ENCODE assay signal across 1 cellular context in the genomic region with DNA sequence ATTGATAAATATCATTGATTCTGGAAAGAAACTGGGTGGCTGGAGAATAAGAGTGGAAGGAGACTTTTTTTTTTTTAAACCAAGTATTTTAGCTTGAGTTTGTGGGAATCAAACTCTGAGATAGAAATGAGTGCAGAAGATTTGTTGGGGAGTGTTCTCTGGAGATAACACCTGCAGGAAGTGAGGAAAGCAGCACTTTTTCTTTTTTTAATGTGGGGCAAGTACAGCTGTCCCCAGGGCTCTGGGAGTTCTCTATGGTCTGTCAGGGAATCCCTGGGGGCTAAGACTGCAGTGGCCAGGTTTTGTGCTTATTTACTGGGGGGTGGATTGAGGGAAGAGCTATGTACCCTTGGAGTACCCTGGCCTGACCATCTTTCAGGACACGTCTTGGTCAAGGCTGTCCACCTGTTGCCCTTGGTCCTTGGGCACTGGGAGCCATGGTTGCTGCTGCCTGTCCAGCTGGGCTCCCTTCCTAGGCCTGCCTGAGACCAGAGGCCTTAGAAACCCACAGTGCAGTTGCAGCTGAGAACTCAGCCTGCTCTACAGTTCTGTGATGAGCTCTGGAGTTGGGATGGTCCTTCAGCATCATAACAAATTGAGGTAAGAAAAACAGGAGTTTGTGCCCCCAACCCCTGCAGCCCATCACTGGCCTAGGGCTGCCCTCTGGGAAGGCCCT.
TF ChIP-seq lines count a peak whose summit lies in the region.

No MANE protein-coding gene starts in this region.

TF ChIP-seq in H1, 55 proteins besides CTCF, POLR2A, EP300 and RAD21 (continued from another document):
- TF ChIP-seq, protein P1, sequence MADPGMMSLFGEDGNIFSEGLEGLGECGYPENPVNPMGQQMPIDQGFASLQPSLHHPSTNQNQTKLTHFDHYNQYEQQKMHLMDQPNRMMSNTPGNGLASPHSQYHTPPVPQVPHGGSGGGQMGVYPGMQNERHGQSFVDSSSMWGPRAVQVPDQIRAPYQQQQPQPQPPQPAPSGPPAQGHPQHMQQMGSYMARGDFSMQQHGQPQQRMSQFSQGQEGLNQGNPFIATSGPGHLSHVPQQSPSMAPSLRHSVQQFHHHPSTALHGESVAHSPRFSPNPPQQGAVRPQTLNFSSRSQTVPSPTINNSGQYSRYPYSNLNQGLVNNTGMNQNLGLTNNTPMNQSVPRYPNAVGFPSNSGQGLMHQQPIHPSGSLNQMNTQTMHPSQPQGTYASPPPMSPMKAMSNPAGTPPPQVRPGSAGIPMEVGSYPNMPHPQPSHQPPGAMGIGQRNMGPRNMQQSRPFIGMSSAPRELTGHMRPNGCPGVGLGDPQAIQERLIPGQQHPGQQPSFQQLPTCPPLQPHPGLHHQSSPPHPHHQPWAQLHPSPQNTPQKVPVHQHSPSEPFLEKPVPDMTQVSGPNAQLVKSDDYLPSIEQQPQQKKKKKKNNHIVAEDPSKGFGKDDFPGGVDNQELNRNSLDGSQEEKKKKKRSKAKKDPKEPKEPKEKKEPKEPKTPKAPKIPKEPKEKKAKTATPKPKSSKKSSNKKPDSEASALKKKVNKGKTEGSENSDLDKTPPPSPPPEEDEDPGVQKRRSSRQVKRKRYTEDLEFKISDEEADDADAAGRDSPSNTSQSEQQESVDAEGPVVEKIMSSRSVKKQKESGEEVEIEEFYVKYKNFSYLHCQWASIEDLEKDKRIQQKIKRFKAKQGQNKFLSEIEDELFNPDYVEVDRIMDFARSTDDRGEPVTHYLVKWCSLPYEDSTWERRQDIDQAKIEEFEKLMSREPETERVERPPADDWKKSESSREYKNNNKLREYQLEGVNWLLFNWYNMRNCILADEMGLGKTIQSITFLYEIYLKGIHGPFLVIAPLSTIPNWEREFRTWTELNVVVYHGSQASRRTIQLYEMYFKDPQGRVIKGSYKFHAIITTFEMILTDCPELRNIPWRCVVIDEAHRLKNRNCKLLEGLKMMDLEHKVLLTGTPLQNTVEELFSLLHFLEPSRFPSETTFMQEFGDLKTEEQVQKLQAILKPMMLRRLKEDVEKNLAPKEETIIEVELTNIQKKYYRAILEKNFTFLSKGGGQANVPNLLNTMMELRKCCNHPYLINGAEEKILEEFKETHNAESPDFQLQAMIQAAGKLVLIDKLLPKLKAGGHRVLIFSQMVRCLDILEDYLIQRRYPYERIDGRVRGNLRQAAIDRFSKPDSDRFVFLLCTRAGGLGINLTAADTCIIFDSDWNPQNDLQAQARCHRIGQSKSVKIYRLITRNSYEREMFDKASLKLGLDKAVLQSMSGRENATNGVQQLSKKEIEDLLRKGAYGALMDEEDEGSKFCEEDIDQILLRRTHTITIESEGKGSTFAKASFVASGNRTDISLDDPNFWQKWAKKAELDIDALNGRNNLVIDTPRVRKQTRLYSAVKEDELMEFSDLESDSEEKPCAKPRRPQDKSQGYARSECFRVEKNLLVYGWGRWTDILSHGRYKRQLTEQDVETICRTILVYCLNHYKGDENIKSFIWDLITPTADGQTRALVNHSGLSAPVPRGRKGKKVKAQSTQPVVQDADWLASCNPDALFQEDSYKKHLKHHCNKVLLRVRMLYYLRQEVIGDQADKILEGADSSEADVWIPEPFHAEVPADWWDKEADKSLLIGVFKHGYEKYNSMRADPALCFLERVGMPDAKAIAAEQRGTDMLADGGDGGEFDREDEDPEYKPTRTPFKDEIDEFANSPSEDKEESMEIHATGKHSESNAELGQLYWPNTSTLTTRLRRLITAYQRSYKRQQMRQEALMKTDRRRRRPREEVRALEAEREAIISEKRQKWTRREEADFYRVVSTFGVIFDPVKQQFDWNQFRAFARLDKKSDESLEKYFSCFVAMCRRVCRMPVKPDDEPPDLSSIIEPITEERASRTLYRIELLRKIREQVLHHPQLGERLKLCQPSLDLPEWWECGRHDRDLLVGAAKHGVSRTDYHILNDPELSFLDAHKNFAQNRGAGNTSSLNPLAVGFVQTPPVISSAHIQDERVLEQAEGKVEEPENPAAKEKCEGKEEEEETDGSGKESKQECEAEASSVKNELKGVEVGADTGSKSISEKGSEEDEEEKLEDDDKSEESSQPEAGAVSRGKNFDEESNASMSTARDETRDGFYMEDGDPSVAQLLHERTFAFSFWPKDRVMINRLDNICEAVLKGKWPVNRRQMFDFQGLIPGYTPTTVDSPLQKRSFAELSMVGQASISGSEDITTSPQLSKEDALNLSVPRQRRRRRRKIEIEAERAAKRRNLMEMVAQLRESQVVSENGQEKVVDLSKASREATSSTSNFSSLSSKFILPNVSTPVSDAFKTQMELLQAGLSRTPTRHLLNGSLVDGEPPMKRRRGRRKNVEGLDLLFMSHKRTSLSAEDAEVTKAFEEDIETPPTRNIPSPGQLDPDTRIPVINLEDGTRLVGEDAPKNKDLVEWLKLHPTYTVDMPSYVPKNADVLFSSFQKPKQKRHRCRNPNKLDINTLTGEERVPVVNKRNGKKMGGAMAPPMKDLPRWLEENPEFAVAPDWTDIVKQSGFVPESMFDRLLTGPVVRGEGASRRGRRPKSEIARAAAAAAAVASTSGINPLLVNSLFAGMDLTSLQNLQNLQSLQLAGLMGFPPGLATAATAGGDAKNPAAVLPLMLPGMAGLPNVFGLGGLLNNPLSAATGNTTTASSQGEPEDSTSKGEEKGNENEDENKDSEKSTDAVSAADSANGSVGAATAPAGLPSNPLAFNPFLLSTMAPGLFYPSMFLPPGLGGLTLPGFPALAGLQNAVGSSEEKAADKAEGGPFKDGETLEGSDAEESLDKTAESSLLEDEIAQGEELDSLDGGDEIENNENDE (IDR thresholded peaks at IDR 0.05; ENCODE audit: insufficient replicate concordance, low read length), result no peak
- TF ChIP-seq CTBP2 (IDR thresholded peaks at IDR 0.05; ENCODE audit: borderline replicate concordance, insufficient read depth, insufficient read length, low read length) (no peak), SP1 (IDR thresholded peaks at IDR 0.05; ENCODE audit: low read depth, low read length) (no peak), SP2 (IDR thresholded peaks at IDR 0.05; ENCODE audit: low read length) (no peak), SIRT6 (IDR thresholded peaks at IDR 0.05; ENCODE audit: low read length) (no peak), TEAD4 (IDR thresholded peaks at IDR 0.05; ENCODE audit: low read depth, low read length) (no peak), POLR2AphosphoS5 (IDR thresholded peaks at IDR 0.05; ENCODE audit: low read depth, low read length) (no peak), MAFK (IDR thresholded peaks at IDR 0.05; ENCODE audit: low read depth, low read length) (no peak), POU5F1 (IDR thresholded peaks at IDR 0.05; ENCODE audit: low read depth, low read length) (no peak), EZH2 (IDR thresholded peaks at IDR 0.05; ENCODE audit: low read depth, low read length, severe bottlenecking) (no peak)
